In the genomic region with DNA sequence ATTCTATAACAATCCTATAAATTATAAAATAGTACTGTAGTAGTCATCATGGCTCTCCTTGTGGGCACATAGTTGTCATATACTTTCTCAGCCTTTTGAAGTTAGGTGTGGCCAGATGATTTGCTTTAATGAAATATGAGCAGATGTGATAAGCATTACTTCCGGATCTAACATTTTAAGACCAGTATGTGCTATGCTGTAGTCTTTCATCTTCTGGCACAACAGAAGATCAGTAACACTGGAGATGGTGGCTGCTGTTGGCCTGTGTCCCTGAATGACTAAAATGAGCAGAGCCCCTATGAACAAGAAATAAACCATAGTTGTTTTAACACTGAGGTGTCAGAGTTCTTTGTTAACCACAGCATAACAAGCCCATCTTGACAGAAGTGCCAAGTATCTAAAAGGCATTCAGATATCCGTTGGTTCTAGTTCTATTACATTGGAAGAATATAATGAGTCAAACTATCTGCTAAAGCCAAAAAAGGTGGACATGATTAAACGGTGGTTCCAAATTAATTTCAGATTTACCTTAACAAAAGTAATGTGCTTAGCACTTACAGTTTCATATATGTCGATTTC, we compare ENCODE assay signal across 14 cellular contexts. TPM values are rescaled to one million over a fixed set of nuclear protein-coding genes. Genes with fewer than 3 reads are reported as not detected.
DNase-seq lines count a peak whose midpoint lies in the region; ATAC-seq, FAIRE-seq and TF ChIP-seq lines count a peak whose summit lies in the region.
"Had no signal": no experiment of that assay in that cellular context is flagged by ENCODE, and none has a peak within 500 bp of the region (broad histone marks: within the 10 kb centered on the region; RNA-seq: fewer than 3 reads in every experiment).

No MANE protein-coding gene starts in this region.

- DNase-seq in activated CD8-positive, alpha-beta memory T cell treated with anti-CD3 and anti-CD28 coated beads, Interleukin-2, amount 10 ng/mL, durations not matched to agents 7 days and 5 days: peak; percentile 62
- DNase-seq in activated CD8-positive, alpha-beta memory T cell treated with anti-CD3 and anti-CD28 coated beads, Interleukin-2, amount 50 U/mL, for 4 hours: no peak
- DNase-seq in NB4 (ENCODE audit: low read depth) (no peak), astrocyte of the hippocampus (ENCODE audit: low read depth, low spot score) (peak; percentile 11), small intestine (peak; percentile 57), suprapubic skin (ENCODE audit: low spot score in 2 of 2) (no peak), testis (no peak), HT-29 (ENCODE audit: low spot score) (no peak)
- DNase-seq: KBM-7; lower lobe of right lung; NCI-H748 treated with DMSO at 0.1 percent for 48 hours; right cardiac atrium; stimulated activated CD8-positive, alpha-beta memory T cell treated with anti-CD3 and anti-CD28 coated beads, Interleukin-4, amount 100 ng/mL, for 48 hours had no signal

- ATAC-seq in activated CD8-positive, alpha-beta memory T cell treated with anti-CD3 and anti-CD28 coated beads, Interleukin-2, amount 10 ng/mL, durations not matched to agents 7 days and 5 days: peak; percentile 57
- ATAC-seq: right cardiac atrium had no signal

- H3K36me3 ChIP-seq in small intestine (ENCODE audit: control insufficient read depth in 2 of 2, insufficient read depth in 2 of 2, low read length in 2 of 2): no peaks in the 10 kb centered on the region
- no peaks in the 10 kb centered on the region for H3K36me3 ChIP-seq in suprapubic skin
- no peaks in the 10 kb centered on the region for H3K36me3 ChIP-seq in testis (ENCODE audit: low read depth, missing control alignments)
- H3K36me3 ChIP-seq: lower lobe of right lung had no signal

- peaks cover 66% of the 10 kb centered on the region for H3K4me1 Mint-ChIP-seq in activated CD8-positive, alpha-beta memory T cell treated with anti-CD3 and anti-CD28 coated beads, Interleukin-2, amount 10 ng/mL, durations not matched to agents 7 days and 5 days

- intact Hi-C loops in testis (cut with DNase I; ENCODE audit: low total_unique reads): no loop called here

- H3K27me3 ChIP-seq in small intestine (ENCODE audit: control insufficient read depth in 2 of 2, insufficient read depth in 2 of 2, low read length in 2 of 2) (no peaks in the 10 kb centered on the region), suprapubic skin (no peaks in the 10 kb centered on the region), testis (no peaks in the 10 kb centered on the region)

- peak overlapping the region; percentile 13 for H3K4me3 ChIP-seq in NB4 (ENCODE audit: low read depth, low read length)
- no peak overlapping the region for H3K4me3 ChIP-seq in small intestine (ENCODE audit: low read depth in 1 of 2, low read length in 2 of 2)
- H3K4me3 ChIP-seq in suprapubic skin: no peak overlapping the region
- H3K4me3 ChIP-seq in testis: no peak overlapping the region
- H3K4me3 ChIP-seq: lower lobe of right lung had no signal

- 23 to 36% (median 23%) methylated on average over 4 of the region's 4 CpGs for WGBS in small intestine, 3 donors
- WGBS in suprapubic skin: 32% methylated on average over 4 of the region's 4 CpGs
- 52 to 60% methylated on average over 4 of the region's 4 CpGs for WGBS in testis, 2 donors

- H3K36me3 Mint-ChIP-seq in activated CD8-positive, alpha-beta memory T cell treated with anti-CD3 and anti-CD28 coated beads, Interleukin-2, amount 10 ng/mL, durations not matched to agents 7 days and 5 days: peaks cover 29% of the 10 kb centered on the region

- no peaks in the 10 kb centered on the region for H3K27me3 Mint-ChIP-seq in activated CD8-positive, alpha-beta memory T cell treated with anti-CD3 and anti-CD28 coated beads, Interleukin-2, amount 10 ng/mL, durations not matched to agents 7 days and 5 days

- H3K9me3 ChIP-seq in small intestine (ENCODE audit: control insufficient read depth, low read depth) (no peaks in the 10 kb centered on the region), suprapubic skin (no peaks in the 10 kb centered on the region), testis (no peaks in the 10 kb centered on the region)
- H3K9me3 ChIP-seq: lower lobe of right lung had no signal

- no peaks in the 10 kb centered on the region for H3K9me3 Mint-ChIP-seq in activated CD8-positive, alpha-beta memory T cell treated with anti-CD3 and anti-CD28 coated beads, Interleukin-2, amount 10 ng/mL, durations not matched to agents 7 days and 5 days (ENCODE audit: low read depth)

- H3K4me3 Mint-ChIP-seq in activated CD8-positive, alpha-beta memory T cell treated with anti-CD3 and anti-CD28 coated beads, Interleukin-2, amount 10 ng/mL, durations not matched to agents 7 days and 5 days: peak overlapping the region; percentile 6

- TF ChIP-seq POLR2A in NB4 (IDR thresholded peaks at IDR 0.05; ENCODE audit: extremely low read depth, insufficient read length): no peak
- no peak for TF ChIP-seq POLR2A in suprapubic skin (IDR thresholded peaks at IDR 0.05)
- TF ChIP-seq POLR2A in testis (IDR thresholded peaks at IDR 0.05): no peak

- peak overlapping the region; percentile 75 for H3K27ac Mint-ChIP-seq in activated CD8-positive, alpha-beta memory T cell treated with anti-CD3 and anti-CD28 coated beads, Interleukin-2, amount 10 ng/mL, durations not matched to agents 7 days and 5 days

- no peak for TF ChIP-seq CTCF in NB4 (IDR thresholded peaks at IDR 0.05; ENCODE audit: low read depth, low read length)
- no peak for TF ChIP-seq CTCF in suprapubic skin (IDR thresholded peaks at IDR 0.05)
- no peak for TF ChIP-seq CTCF in testis (IDR thresholded peaks at IDR 0.05)

- CTCF ChIA-PET in activated CD8-positive, alpha-beta memory T cell treated with anti-CD3 and anti-CD28 coated beads, Interleukin-2, amount 10 ng/mL, durations not matched to agents 7 days and 5 days (lab: Charles Lee): no interaction called here

- no peak for TF ChIP-seq EP300 in suprapubic skin (IDR thresholded peaks at IDR 0.05)

- H3K4me1 ChIP-seq in small intestine (ENCODE audit: control insufficient read depth in 2 of 2, insufficient read depth in 1 of 2, low read depth in 1 of 2, low read length in 1 of 2): peaks cover 4 to 14% of the 10 kb centered on the region in 2 donors
- H3K4me1 ChIP-seq in suprapubic skin: peaks cover 65% of the 10 kb centered on the region
- H3K4me1 ChIP-seq in testis: peaks cover 22% of the 10 kb centered on the region

- no peak for FAIRE-seq in small intestine (lab: Jason Lieb, UNC)
- FAIRE-seq: TTC549 had no signal

- H3K27ac ChIP-seq in small intestine (ENCODE audit: low read depth in 1 of 2, low read length in 1 of 2) (no peak overlapping the region), suprapubic skin (no peak overlapping the region), testis (no peak overlapping the region)
- H3K27ac ChIP-seq: lower lobe of right lung had no signal

RNA-seq across cellular contexts. Expression of a gene that starts 6.3 kb away (rescaled TPM):
- 10 to 100 TPM; 48.4 to 59.8 TPM for total RNA-seq in activated CD8-positive, alpha-beta memory T cell treated with anti-CD3 and anti-CD28 coated beads, Interleukin-2, amount 10 ng/mL, durations not matched to agents 7 days and 5 days
- polyA plus RNA-seq in small intestine (10 to 100 TPM in 1 of 3 donors, 1 to 10 TPM in 2; 8.9 to 18.5 (median 9.8) TPM), testis (ENCODE audit: insufficient read depth, low read depth, low replicate concordance) (254 TPM)
- total RNA-seq in suprapubic skin (10 to 100 TPM; 31.6 to 42.0 (median 37.6) TPM), testis (100 to 1,000 TPM in 1 of 2 donors, 10 to 100 TPM in 1; 97.2 to 161 TPM)
- total RNA-seq in HT-29 (2014; rRNA removed; shearing (Covaris generic)): 28.5 and 38.3 TPM in 2 replicates

Comparison
In these comparisons a context has a peak if more than half of its experiments do, and no peak if none do; other contexts are left out.
1. DNase-seq: peak in activated CD8-positive, alpha-beta memory T cell treated with anti-CD3 and anti-CD28 coated beads, Interleukin-2, amount 10 ng/mL, durations not matched to agents 7 days and 5 days (single experiment), astrocyte of the hippocampus (single experiment) and small intestine (single experiment); none in activated CD8-positive, alpha-beta memory T cell treated with anti-CD3 and anti-CD28 coated beads, Interleukin-2, amount 50 U/mL, for 4 hours (single experiment), NB4 (single experiment), suprapubic skin (0 of 2), testis (single experiment) and HT-29 (single experiment).